1 cellular context compared by ENCODE assay signal in the genomic region with DNA sequence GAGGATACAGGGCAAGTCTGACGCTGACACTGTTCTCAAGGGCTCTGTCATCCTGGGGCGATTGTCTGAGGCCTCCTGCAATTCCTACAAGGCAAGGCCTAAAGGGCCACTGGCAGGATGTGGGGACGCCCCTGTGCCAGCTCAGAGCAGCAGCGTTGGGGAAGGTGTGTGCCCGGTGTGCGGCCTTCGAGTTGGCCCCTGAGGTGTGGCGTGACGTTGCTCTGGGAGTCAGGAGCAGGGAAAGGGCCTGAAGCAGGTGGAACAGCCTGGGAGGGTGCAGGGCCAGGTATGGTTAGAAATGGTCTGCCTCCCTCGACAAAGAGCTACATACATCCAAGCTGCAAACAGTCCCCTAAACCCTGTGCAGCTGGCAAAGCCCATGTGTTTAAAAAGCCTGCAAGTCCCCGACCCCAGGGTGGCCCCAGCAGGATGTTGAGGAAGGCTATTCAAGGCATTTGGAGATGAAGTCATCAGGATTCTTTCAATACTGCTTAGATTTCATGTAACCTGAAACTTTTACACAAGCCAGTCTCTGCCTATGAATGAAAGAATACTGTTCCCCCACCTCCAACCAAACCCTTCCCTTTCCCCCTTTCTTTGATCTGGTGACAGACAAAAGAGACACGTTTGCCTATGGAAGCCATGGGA.
TF ChIP-seq lines count a peak whose summit lies in the region.

No MANE protein-coding gene starts in this region.

TF ChIP-seq in HepG2, 621 proteins besides CTCF, POLR2A, EP300 and RAD21 (continued from another document):
- TF ChIP-seq ZNF335 (CRISPR knock-in tag; IDR thresholded peaks at IDR 0.05): no peak
- TF ChIP-seq ZBTB20 (CRISPR knock-in tag; IDR thresholded peaks at IDR 0.05; ENCODE audit: borderline replicate concordance, low read depth): no peak
- TF ChIP-seq HMG20A (CRISPR knock-in tag; IDR thresholded peaks at IDR 0.05; ENCODE audit: borderline replicate concordance): peak; percentile 35; the same call in 1 of the 2 replicates
- no peak for TF ChIP-seq ZIK1 (CRISPR knock-in tag; IDR thresholded peaks at IDR 0.05; ENCODE audit: borderline replicate concordance, low read depth)
- peak; percentile 29; the same call in 1 of the 2 replicates for TF ChIP-seq RARA (CRISPR knock-in tag; IDR thresholded peaks at IDR 0.05)
- TF ChIP-seq ZKSCAN1 (IDR thresholded peaks at IDR 0.05; ENCODE audit: low read length): no peak
- no peak for TF ChIP-seq ARID2 (CRISPR knock-in tag; IDR thresholded peaks at IDR 0.05; ENCODE audit: borderline replicate concordance)
- TF ChIP-seq, protein P1, sequence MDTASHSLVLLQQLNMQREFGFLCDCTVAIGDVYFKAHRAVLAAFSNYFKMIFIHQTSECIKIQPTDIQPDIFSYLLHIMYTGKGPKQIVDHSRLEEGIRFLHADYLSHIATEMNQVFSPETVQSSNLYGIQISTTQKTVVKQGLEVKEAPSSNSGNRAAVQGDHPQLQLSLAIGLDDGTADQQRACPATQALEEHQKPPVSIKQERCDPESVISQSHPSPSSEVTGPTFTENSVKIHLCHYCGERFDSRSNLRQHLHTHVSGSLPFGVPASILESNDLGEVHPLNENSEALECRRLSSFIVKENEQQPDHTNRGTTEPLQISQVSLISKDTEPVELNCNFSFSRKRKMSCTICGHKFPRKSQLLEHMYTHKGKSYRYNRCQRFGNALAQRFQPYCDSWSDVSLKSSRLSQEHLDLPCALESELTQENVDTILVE (CRISPR knock-in tag; IDR thresholded peaks at IDR 0.05): no peak
- no peak for TF ChIP-seq SPEN (CRISPR knock-in tag; IDR thresholded peaks at IDR 0.05; ENCODE audit: low read depth)
- TF ChIP-seq ZNF761 (CRISPR knock-in tag; conservative IDR thresholded peaks at IDR 0.05): no peak
- TF ChIP-seq, protein P2, sequence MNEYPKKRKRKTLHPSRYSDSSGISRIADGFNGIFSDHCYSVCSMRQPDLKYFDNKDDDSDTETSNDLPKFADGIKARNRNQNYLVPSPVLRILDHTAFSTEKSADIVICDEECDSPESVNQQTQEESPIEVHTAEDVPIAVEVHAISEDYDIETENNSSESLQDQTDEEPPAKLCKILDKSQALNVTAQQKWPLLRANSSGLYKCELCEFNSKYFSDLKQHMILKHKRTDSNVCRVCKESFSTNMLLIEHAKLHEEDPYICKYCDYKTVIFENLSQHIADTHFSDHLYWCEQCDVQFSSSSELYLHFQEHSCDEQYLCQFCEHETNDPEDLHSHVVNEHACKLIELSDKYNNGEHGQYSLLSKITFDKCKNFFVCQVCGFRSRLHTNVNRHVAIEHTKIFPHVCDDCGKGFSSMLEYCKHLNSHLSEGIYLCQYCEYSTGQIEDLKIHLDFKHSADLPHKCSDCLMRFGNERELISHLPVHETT (CRISPR knock-in tag; conservative IDR thresholded peaks at IDR 0.05): no peak
- no peak for TF ChIP-seq NCOA5 (CRISPR knock-in tag; IDR thresholded peaks at IDR 0.05)
- TF ChIP-seq RBFOX2 (IDR thresholded peaks at IDR 0.05; ENCODE audit: low read depth, low read length): no peak
- TF ChIP-seq HOXA7 (CRISPR knock-in tag; IDR thresholded peaks at IDR 0.05): no peak
- no peak for TF ChIP-seq ZNF484 (CRISPR knock-in tag; IDR thresholded peaks at IDR 0.05; ENCODE audit: borderline replicate concordance, low read depth)
- TF ChIP-seq, protein P3, sequence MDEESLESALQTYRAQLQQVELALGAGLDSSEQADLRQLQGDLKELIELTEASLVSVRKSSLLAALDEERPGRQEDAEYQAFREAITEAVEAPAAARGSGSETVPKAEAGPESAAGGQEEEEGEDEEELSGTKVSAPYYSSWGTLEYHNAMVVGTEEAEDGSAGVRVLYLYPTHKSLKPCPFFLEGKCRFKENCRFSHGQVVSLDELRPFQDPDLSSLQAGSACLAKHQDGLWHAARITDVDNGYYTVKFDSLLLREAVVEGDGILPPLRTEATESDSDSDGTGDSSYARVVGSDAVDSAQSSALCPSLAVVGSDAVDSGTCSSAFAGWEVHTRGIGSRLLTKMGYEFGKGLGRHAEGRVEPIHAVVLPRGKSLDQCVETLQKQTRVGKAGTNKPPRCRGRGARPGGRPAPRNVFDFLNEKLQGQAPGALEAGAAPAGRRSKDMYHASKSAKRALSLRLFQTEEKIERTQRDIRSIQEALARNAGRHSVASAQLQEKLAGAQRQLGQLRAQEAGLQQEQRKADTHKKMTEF (CRISPR knock-in tag; IDR thresholded peaks at IDR 0.05): no peak
- no peak for TF ChIP-seq RFX1 (IDR thresholded peaks at IDR 0.05)
- no peak for TF ChIP-seq SMAD1 (CRISPR knock-in tag; IDR thresholded peaks at IDR 0.05; ENCODE audit: borderline replicate concordance, low read depth)
- no peak for TF ChIP-seq ELK4 (CRISPR knock-in tag; IDR thresholded peaks at IDR 0.05; ENCODE audit: borderline replicate concordance)
- no peak for TF ChIP-seq ZNF766 (CRISPR knock-in tag; IDR thresholded peaks at IDR 0.05; ENCODE audit: borderline replicate concordance)
- TF ChIP-seq NFE2 (CRISPR knock-in tag; IDR thresholded peaks at IDR 0.05): no peak
- TF ChIP-seq JDP2 (CRISPR knock-in tag; IDR thresholded peaks at IDR 0.05; ENCODE audit: borderline replicate concordance): no peak
- TF ChIP-seq, protein P4, sequence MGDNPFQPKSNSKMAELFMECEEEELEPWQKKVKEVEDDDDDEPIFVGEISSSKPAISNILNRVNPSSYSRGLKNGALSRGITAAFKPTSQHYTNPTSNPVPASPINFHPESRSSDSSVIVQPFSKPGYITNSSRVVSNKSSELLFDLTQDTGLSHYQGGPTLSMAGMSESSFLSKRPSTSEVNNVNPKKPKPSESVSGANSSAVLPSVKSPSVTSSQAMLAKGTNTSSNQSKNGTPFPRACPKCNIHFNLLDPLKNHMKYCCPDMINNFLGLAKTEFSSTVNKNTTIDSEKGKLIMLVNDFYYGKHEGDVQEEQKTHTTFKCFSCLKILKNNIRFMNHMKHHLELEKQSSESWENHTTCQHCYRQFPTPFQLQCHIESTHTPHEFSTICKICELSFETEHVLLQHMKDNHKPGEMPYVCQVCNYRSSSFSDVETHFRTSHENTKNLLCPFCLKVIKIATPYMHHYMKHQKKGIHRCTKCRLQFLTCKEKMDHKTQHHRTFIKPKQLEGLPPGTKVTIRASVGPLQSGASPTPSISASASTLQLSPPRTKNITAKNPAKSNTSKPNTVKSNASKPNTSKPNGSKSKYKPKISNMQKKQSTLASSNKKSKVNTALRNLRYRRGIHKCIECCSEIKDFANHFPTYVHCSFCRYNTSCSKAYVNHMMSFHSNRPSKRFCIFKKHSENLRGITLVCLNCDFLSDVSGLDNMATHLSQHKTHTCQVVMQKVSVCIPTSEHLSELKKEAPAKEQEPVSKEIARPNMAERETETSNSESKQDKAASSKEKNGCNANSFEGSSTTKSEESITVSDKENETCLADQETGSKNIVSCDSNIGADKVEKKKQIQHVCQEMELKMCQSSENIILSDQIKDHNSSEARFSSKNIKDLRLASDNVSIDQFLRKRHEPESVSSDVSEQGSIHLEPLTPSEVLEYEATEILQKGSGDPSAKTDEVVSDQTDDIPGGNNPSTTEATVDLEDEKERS (CRISPR knock-in tag; IDR thresholded peaks at IDR 0.05): no peak
- TF ChIP-seq SCMH1 (CRISPR knock-in tag; IDR thresholded peaks at IDR 0.05; ENCODE audit: borderline replicate concordance): no peak
- no peak for TF ChIP-seq SRSF1 (optimal IDR thresholded peaks at IDR 0.05; ENCODE audit: low read depth, low read length)
- TF ChIP-seq, protein P5, sequence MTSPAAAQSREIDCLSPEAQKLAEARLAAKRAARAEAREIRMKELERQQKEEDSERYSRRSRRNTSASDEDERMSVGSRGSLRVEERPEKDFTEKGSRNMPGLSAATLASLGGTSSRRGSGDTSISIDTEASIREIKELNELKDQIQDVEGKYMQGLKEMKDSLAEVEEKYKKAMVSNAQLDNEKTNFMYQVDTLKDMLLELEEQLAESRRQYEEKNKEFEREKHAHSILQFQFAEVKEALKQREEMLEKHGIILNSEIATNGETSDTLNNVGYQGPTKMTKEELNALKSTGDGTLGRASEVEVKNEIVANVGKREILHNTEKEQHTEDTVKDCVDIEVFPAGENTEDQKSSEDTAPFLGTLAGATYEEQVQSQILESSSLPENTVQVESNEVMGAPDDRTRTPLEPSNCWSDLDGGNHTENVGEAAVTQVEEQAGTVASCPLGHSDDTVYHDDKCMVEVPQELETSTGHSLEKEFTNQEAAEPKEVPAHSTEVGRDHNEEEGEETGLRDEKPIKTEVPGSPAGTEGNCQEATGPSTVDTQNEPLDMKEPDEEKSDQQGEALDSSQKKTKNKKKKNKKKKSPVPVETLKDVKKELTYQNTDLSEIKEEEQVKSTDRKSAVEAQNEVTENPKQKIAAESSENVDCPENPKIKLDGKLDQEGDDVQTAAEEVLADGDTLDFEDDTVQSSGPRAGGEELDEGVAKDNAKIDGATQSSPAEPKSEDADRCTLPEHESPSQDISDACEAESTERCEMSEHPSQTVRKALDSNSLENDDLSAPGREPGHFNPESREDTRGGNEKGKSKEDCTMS (CRISPR knock-in tag; conservative IDR thresholded peaks at IDR 0.05): no peak
- TF ChIP-seq MTERF4 (CRISPR knock-in tag; IDR thresholded peaks at IDR 0.05): no peak
- no peak for TF ChIP-seq AFF4 (CRISPR knock-in tag; IDR thresholded peaks at IDR 0.05)
- TF ChIP-seq SUZ12 (IDR thresholded peaks at IDR 0.05; ENCODE audit: low read depth, low read length): no peak
- TF ChIP-seq JUN (CRISPR knock-in tag; IDR thresholded peaks at IDR 0.05): no peak
TF ChIP-seq in HepG2: peak in this region for 13.
